In the genomic region with DNA sequence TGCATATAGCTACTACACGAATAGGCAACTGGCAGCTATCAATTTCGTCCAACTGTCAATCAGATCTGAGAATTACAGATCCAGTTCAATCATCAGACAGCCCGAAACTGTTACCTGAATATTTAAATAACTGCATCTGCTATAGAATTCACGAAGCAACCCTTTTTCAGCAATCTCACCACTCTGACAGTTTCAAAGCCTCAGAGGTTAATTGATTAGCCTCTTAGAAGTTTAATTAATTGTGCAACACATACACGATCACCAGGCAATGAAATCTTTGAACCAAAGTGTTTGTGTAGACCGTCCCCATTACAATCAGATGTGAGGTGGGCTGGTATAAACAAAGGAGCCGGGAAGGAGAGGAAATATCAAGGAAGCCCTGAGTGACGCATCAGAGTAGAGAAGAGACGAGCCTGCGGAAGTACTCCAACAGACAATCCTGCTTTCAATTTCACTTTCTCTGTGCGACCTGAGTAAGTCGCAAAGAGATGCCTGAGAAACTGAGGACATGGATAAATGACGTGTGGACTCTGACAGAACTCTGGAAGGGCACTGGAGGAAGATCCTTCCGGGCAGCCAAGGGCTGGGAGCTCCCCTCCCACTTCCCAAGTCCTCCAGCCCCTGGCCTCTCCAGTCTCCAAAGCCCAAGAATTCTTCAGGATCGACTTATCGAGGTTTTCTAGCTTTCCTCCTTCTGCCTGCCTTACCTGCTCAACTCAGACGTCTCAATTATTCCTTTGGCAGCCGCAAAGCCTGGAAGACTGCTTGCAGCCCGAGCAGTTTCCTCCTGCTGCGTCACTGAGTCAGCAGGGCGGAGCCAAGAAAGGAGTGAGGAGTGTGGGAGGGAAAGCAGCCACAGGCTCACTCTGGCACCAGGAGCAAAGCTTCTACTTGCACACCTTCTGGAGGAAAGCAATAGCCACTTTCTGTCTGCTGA, we compare ENCODE assay signal across 8 cellular contexts. TPM values are rescaled to one million over a fixed set of nuclear protein-coding genes. Genes with fewer than 3 reads are reported as not detected.
A peak's percentile ranks its signal among the peaks of the same experiment; 100 is the strongest.
DNase-seq lines count a peak whose midpoint lies in the region; ATAC-seq and TF ChIP-seq lines count a peak whose summit lies in the region.

A gene with protein sequence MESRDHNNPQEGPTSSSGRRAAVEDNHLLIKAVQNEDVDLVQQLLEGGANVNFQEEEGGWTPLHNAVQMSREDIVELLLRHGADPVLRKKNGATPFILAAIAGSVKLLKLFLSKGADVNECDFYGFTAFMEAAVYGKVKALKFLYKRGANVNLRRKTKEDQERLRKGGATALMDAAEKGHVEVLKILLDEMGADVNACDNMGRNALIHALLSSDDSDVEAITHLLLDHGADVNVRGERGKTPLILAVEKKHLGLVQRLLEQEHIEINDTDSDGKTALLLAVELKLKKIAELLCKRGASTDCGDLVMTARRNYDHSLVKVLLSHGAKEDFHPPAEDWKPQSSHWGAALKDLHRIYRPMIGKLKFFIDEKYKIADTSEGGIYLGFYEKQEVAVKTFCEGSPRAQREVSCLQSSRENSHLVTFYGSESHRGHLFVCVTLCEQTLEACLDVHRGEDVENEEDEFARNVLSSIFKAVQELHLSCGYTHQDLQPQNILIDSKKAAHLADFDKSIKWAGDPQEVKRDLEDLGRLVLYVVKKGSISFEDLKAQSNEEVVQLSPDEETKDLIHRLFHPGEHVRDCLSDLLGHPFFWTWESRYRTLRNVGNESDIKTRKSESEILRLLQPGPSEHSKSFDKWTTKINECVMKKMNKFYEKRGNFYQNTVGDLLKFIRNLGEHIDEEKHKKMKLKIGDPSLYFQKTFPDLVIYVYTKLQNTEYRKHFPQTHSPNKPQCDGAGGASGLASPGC (minus strand): TSS at position 797 of the 937 bp plus-strand sequence. CDS start 2,450 bp downstream, outside the sequence.

- H3K23ac ChIP-seq in neuronal stem cell (ENCODE audit: low read depth, low read length, poor library complexity) = no peak within 1 kb of the TSS

- peaks cover 15% of the 10 kb centered on the region for H3K27me3 Mint-ChIP-seq in activated naive CD4-positive, alpha-beta T cell treated with anti-CD3 and anti-CD28 coated beads, Interleukin-2, amount 10 ng/mL, durations not matched to agents 7 days and 5 days

- TF ChIP-seq CTCF in upper lobe of left lung (IDR thresholded peaks at IDR 0.05) = no peak

- no peak within 1 kb of the TSS for H2AK5ac ChIP-seq in neuronal stem cell (ENCODE audit: low read depth, low read length)

- ATAC-seq in HG03196 (IDR thresholded peaks at IDR 0.05; ENCODE audit: unreplicated experiment) (peak; percentile 72), upper lobe of left lung (ENCODE audit: low FRiP score in 2 of 2) (peak; percentile 92 to 94)

- H3K9me3 ChIP-seq in neuronal stem cell (replicated peaks in 1 of 2; ENCODE audit: control insufficient read depth in 2 of 2, insufficient read depth in 1 of 2, low read depth in 1 of 2, low read length in 2 of 2) (peaks cover 4 to 7% of the 10 kb centered on the region in 2 donors), upper lobe of left lung (no peaks in the 10 kb centered on the region)

- H3K4me2 ChIP-seq in neuronal stem cell (ENCODE audit: insufficient read depth, low read length, poor library complexity, severe bottlenecking) = peak within 1 kb of the TSS; percentile 47

- H4K8ac ChIP-seq in neuronal stem cell (ENCODE audit: low read depth, low read length) = no peak within 1 kb of the TSS

- peak within 1 kb of the TSS; percentile 99 for H3K27ac Mint-ChIP-seq in activated naive CD4-positive, alpha-beta T cell treated with anti-CD3 and anti-CD28 coated beads, Interleukin-2, amount 10 ng/mL, durations not matched to agents 7 days and 5 days

- H3K27me3 ChIP-seq in neuronal stem cell (ENCODE audit: control insufficient read depth in 3 of 3, insufficient read depth in 3 of 3, low read depth in 1 of 3, low read length in 3 of 3) = no peaks in the 10 kb centered on the region
- no peaks in the 10 kb centered on the region for H3K27me3 ChIP-seq in upper lobe of left lung

- CTCF ChIA-PET in activated naive CD4-positive, alpha-beta T cell treated with anti-CD3 and anti-CD28 coated beads, Interleukin-2, amount 10 ng/mL, durations not matched to agents 7 days and 5 days (lab: Charles Lee) = interaction anchor here (1.4 to 22.4 kb wide), 6 partner anchors 9 to 508 kb away, joined by 3 to 717 read pairs (median 8); a partner anchor contains a TSS

- no peaks in the 10 kb centered on the region for H3K79me1 ChIP-seq in neuronal stem cell (ENCODE audit: low read depth, low read length)

- no peak within 1 kb of the TSS for H4K91ac ChIP-seq in neuronal stem cell (ENCODE audit: low read depth, low read length, poor library complexity)

- H2AFZ ChIP-seq in neuronal stem cell (ENCODE audit: low read length) = peak within 1 kb of the TSS; percentile 98

- no peak for TF ChIP-seq EP300 in upper lobe of left lung (IDR thresholded peaks at IDR 0.05)

- H3K4me1 Mint-ChIP-seq in activated naive CD4-positive, alpha-beta T cell treated with anti-CD3 and anti-CD28 coated beads, Interleukin-2, amount 10 ng/mL, durations not matched to agents 7 days and 5 days = peaks cover 36% of the 10 kb centered on the region

- H3K9me3 Mint-ChIP-seq in activated naive CD4-positive, alpha-beta T cell treated with anti-CD3 and anti-CD28 coated beads, Interleukin-2, amount 10 ng/mL, durations not matched to agents 7 days and 5 days = peaks cover 1% of the 10 kb centered on the region

- no peak within 1 kb of the TSS for H2BK15ac ChIP-seq in neuronal stem cell (ENCODE audit: low read length)

- no peak within 1 kb of the TSS for H3K4ac ChIP-seq in neuronal stem cell (ENCODE audit: low read length)

- H2BK5ac ChIP-seq in neuronal stem cell (ENCODE audit: low read length) = no peak within 1 kb of the TSS

- H2BK120ac ChIP-seq in neuronal stem cell (ENCODE audit: low read depth, low read length) = no peak within 1 kb of the TSS

- peak within 1 kb of the TSS; percentile 98 for H3K4me3 Mint-ChIP-seq in activated naive CD4-positive, alpha-beta T cell treated with anti-CD3 and anti-CD28 coated beads, Interleukin-2, amount 10 ng/mL, durations not matched to agents 7 days and 5 days

- H3K9ac ChIP-seq in neuronal stem cell (ENCODE audit: low read depth, low read length, poor library complexity) = no peak within 1 kb of the TSS

- H3K27ac ChIP-seq in neuronal stem cell (replicated peaks; ENCODE audit: low read length) (no peak within 1 kb of the TSS), upper lobe of left lung (peak within 1 kb of the TSS; percentile 93 to 97 (median 96))

- no peak within 1 kb of the TSS for H2BK12ac ChIP-seq in neuronal stem cell (ENCODE audit: low read length)

- peaks cover 8% of the 10 kb centered on the region for H3K36me3 Mint-ChIP-seq in activated naive CD4-positive, alpha-beta T cell treated with anti-CD3 and anti-CD28 coated beads, Interleukin-2, amount 10 ng/mL, durations not matched to agents 7 days and 5 days

- TF ChIP-seq POLR2A in GM19099 (IDR thresholded peaks at IDR 0.05; ENCODE audit: extremely low read depth, insufficient read length, low read depth) = peak; percentile 42
- peak in 3 of 4 donors; percentile 27 to 70 (median 44) for TF ChIP-seq POLR2A in upper lobe of left lung (IDR thresholded peaks at IDR 0.05)

- no CpG with 5 or more reads among the region's 21 CpGs for WGBS in neuronal stem cell (ENCODE audit: extremely low coverage in 2 of 2, insufficient read length in 2 of 2, insufficient replicate concordance in 1 of 2), 2 donors
- 1 to 4% methylated on average over 21 of the region's 21 CpGs for WGBS in upper lobe of left lung, 2 donors

- H3K18ac ChIP-seq in neuronal stem cell (ENCODE audit: low read length) = no peak within 1 kb of the TSS

- DNase-seq in CD1c-positive myeloid dendritic cell (ENCODE audit: extremely low spot score) = peak; percentile 77
- peak; percentile 85 for DNase-seq in RPMI7951 (ENCODE audit: low read depth)
- peak; percentile 65 for DNase-seq in activated naive CD4-positive, alpha-beta T cell treated with anti-CD3 and anti-CD28 coated beads, Interleukin-2, amount 10 ng/mL, durations not matched to agents 7 days and 5 days
- peak; percentile 64 for DNase-seq in germinal center (ENCODE audit: low spot score)
- DNase-seq in neuronal stem cell (ENCODE audit: low spot score) = no peak
- peak in 1 of 2 donors; percentile 85 for DNase-seq in upper lobe of left lung

- H3K14ac ChIP-seq in neuronal stem cell (ENCODE audit: low read length) = no peak within 1 kb of the TSS

- peaks cover 0 to 2% of the 10 kb centered on the region in 2 donors for H3K4me1 ChIP-seq in neuronal stem cell (ENCODE audit: control insufficient read depth in 2 of 2, insufficient read depth in 1 of 2, low read depth in 1 of 2, low read length in 2 of 2)
- peaks cover 17 to 30% (median 24%) of the 10 kb centered on the region in 4 donors for H3K4me1 ChIP-seq in upper lobe of left lung

- H3K4me3 ChIP-seq in neuronal stem cell (ENCODE audit: low read length in 2 of 2) = peak within 1 kb of the TSS; percentile 33 to 58
- H3K4me3 ChIP-seq in upper lobe of left lung = peak within 1 kb of the TSS; percentile 47 to 70 (median 64)

- no peaks in the 10 kb centered on the region for H3K36me3 ChIP-seq in neuronal stem cell (replicated peaks in 1 of 2; ENCODE audit: control insufficient read depth in 2 of 2, insufficient read depth in 2 of 2, low read length in 2 of 2)
- peaks cover 0 to 3% (median 0%) of the 10 kb centered on the region in 4 donors for H3K36me3 ChIP-seq in upper lobe of left lung

RNA-seq across cellular contexts. Expression of the gene that starts here (rescaled TPM):
- total RNA-seq in RPMI7951 (2014; rRNA removed; shearing (Covaris generic)) = 5.9 and 6.4 TPM in 2 replicates
- 1.4 TPM for polyA plus RNA-seq in neuronal stem cell (2013, experiment 1 of 2)
- polyA plus RNA-seq in neuronal stem cell (2013, experiment 2 of 2) = 1.5 TPM
- 10 to 100 TPM in 4 of 6 donors, 1 to 10 TPM in 2; 8.5 to 16.8 (median 12.0) TPM for total RNA-seq in upper lobe of left lung
